In the genomic region with DNA sequence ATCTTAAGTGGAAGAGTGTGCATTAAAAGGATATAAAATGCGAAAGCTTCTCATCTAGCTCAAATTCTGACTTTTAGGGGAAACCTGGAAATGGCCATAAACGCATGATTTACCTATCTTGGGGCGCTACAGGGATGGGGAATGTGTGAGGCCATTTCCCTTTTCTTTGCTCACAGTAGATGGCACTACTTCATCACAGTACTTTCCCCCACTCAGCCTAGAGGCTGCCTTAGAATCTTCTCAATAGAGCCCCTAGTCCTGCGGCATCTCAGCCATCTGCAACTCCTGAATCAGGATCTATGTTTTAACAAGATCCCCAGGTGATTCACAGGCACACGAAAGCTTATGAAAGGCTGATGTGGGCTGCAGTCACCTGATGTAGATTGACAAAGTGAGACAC, we compare ENCODE assay signal across 1 cellular context.
TF ChIP-seq lines count a peak whose summit lies in the region.

No MANE protein-coding gene starts in this region.

TF ChIP-seq in HEK293, 187 proteins besides CTCF, POLR2A, EP300 and RAD21 (continued from another document):
- TF ChIP-seq ZNF426 (tag by site-specific recombination; IDR thresholded peaks at IDR 0.05) (no peak), ZNF560 (tag by site-specific recombination; IDR thresholded peaks at IDR 0.05; ENCODE audit: borderline replicate concordance) (no peak), ZNF654 (tag by site-specific recombination; IDR thresholded peaks at IDR 0.05; ENCODE audit: low read depth) (peak; percentile 67), ZSCAN30 (tag by site-specific recombination; IDR thresholded peaks at IDR 0.05) (0 out of 2 replicates have a peak, but pooled peaks have one; percentile 6), ZNF146 (tag by site-specific recombination; IDR thresholded peaks at IDR 0.05) (no peak), ZNF548 (tag by site-specific recombination; IDR thresholded peaks at IDR 0.05) (no peak), SP3 (tag by site-specific recombination; IDR thresholded peaks at IDR 0.05) (no peak), MYNN (tag by site-specific recombination; IDR thresholded peaks at IDR 0.05; ENCODE audit: borderline replicate concordance) (no peak)
- TF ChIP-seq, protein P1, sequence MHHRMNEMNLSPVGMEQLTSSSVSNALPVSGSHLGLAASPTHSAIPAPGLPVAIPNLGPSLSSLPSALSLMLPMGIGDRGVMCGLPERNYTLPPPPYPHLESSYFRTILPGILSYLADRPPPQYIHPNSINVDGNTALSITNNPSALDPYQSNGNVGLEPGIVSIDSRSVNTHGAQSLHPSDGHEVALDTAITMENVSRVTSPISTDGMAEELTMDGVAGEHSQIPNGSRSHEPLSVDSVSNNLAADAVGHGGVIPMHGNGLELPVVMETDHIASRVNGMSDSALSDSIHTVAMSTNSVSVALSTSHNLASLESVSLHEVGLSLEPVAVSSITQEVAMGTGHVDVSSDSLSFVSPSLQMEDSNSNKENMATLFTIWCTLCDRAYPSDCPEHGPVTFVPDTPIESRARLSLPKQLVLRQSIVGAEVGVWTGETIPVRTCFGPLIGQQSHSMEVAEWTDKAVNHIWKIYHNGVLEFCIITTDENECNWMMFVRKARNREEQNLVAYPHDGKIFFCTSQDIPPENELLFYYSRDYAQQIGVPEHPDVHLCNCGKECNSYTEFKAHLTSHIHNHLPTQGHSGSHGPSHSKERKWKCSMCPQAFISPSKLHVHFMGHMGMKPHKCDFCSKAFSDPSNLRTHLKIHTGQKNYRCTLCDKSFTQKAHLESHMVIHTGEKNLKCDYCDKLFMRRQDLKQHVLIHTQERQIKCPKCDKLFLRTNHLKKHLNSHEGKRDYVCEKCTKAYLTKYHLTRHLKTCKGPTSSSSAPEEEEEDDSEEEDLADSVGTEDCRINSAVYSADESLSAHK (tag by site-specific recombination; IDR thresholded peaks at IDR 0.05) = no peak
- TF ChIP-seq, protein P2, sequence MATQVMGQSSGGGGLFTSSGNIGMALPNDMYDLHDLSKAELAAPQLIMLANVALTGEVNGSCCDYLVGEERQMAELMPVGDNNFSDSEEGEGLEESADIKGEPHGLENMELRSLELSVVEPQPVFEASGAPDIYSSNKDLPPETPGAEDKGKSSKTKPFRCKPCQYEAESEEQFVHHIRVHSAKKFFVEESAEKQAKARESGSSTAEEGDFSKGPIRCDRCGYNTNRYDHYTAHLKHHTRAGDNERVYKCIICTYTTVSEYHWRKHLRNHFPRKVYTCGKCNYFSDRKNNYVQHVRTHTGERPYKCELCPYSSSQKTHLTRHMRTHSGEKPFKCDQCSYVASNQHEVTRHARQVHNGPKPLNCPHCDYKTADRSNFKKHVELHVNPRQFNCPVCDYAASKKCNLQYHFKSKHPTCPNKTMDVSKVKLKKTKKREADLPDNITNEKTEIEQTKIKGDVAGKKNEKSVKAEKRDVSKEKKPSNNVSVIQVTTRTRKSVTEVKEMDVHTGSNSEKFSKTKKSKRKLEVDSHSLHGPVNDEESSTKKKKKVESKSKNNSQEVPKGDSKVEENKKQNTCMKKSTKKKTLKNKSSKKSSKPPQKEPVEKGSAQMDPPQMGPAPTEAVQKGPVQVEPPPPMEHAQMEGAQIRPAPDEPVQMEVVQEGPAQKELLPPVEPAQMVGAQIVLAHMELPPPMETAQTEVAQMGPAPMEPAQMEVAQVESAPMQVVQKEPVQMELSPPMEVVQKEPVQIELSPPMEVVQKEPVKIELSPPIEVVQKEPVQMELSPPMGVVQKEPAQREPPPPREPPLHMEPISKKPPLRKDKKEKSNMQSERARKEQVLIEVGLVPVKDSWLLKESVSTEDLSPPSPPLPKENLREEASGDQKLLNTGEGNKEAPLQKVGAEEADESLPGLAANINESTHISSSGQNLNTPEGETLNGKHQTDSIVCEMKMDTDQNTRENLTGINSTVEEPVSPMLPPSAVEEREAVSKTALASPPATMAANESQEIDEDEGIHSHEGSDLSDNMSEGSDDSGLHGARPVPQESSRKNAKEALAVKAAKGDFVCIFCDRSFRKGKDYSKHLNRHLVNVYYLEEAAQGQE (tag by site-specific recombination; IDR thresholded peaks at IDR 0.05) = no peak
